ENCODE assay signal across 1 cellular context in genomic region chr7:114356133-114356532, GRCh38.
TF ChIP-seq lines count a peak whose summit lies in the region.

No MANE protein-coding gene starts in this region.

TF ChIP-seq in IMR-90, 13 proteins besides CTCF, POLR2A, EP300 and RAD21 (continued from another document):
- TF ChIP-seq CEBPB (IDR thresholded peaks at IDR 0.05; ENCODE audit: low read depth, low read length) (no peak), RCOR1 (IDR thresholded peaks at IDR 0.05; ENCODE audit: insufficient replicate concordance, low read length) (no peak), BHLHE40 (IDR thresholded peaks at IDR 0.05; ENCODE audit: low read depth, low read length) (no peak)
